ENCODE assay signal across 2 cellular contexts in genomic region chr5:151040211-151040747, GRCh38.
TF ChIP-seq lines count a peak whose summit lies in the region.

No MANE protein-coding gene starts in this region.

TF ChIP-seq in HCT116, 20 proteins besides CTCF, POLR2A, EP300 and RAD21:
- TF ChIP-seq SIN3A (IDR thresholded peaks at IDR 0.05; ENCODE audit: low read depth) (peak; percentile 66), CBX3 (IDR thresholded peaks at IDR 0.05; ENCODE audit: low read depth) (0 out of 2 replicates have a peak, but pooled peaks have one; percentile 8), POLR2AphosphoS5 (IDR thresholded peaks at IDR 0.05; ENCODE audit: low read depth, low read length) (no peak), ZFX (IDR thresholded peaks at IDR 0.05) (no peak), EZH2 (IDR thresholded peaks at IDR 0.05) (no peak), ELF1 (IDR thresholded peaks at IDR 0.05; ENCODE audit: borderline replicate concordance, low read depth) (no peak), EGR1 (IDR thresholded peaks at IDR 0.05; ENCODE audit: low read depth) (no peak), JUND (IDR thresholded peaks at IDR 0.05) (peak; percentile 48), TCF7L2 (IDR thresholded peaks at IDR 0.05; ENCODE audit: borderline replicate concordance, extremely low read depth, insufficient read depth, insufficient read length) (no peak), ATF3 (IDR thresholded peaks at IDR 0.05) (no peak), MAX (IDR thresholded peaks at IDR 0.05) (peak; percentile 48), REST (IDR thresholded peaks at IDR 0.05; ENCODE audit: low read depth) (no peak), ZNF274 (IDR thresholded peaks at IDR 0.05; ENCODE audit: low read depth, low read length) (no peak), SP1 (IDR thresholded peaks at IDR 0.05; ENCODE audit: low read depth) (peak; percentile 60), SRF (IDR thresholded peaks at IDR 0.05; ENCODE audit: low read depth) (no peak), YY1 (IDR thresholded peaks at IDR 0.05; ENCODE audit: extremely low read depth, insufficient replicate concordance, low read depth, low read length) (no peak), ZBTB33 (IDR thresholded peaks at IDR 0.05; ENCODE audit: extremely low read depth, insufficient replicate concordance, low read length) (no peak), FOSL1 (IDR thresholded peaks at IDR 0.05; ENCODE audit: low read depth) (peak; percentile 65), EZH2phosphoT487 (IDR thresholded peaks at IDR 0.05; ENCODE audit: borderline replicate concordance) (no peak), CEBPB (IDR thresholded peaks at IDR 0.05; ENCODE audit: low read depth) (peak; percentile 30; the same call in 1 of the 2 replicates)

TF ChIP-seq in K562, 482 proteins besides CTCF, POLR2A, EP300 and RAD21:
- TF ChIP-seq SIX5 (IDR thresholded peaks at IDR 0.05; ENCODE audit: borderline replicate concordance in 1 of 2, insufficient read depth in 1 of 2, low read depth in 1 of 2, low read length in 2 of 2) (no peak), ZNF197 (CRISPR knock-in tag; IDR thresholded peaks at IDR 0.05; ENCODE audit: low read depth) (no peak), ARNT (IDR thresholded peaks at IDR 0.05) (no peak), AFF4 (CRISPR knock-in tag; IDR thresholded peaks at IDR 0.05) (no peak), CREB5 (CRISPR knock-in tag; IDR thresholded peaks at IDR 0.05) (no peak), ILF3 (IDR thresholded peaks at IDR 0.05; ENCODE audit: borderline replicate concordance) (no peak), DACH1 (IDR thresholded peaks at IDR 0.05; ENCODE audit: partially characterized antibody) (no peak), AFF1 (IDR thresholded peaks at IDR 0.05; ENCODE audit: low read depth in 1 of 2, partially characterized antibody in 2 of 2) (no peak), THAP12 (CRISPR knock-in tag; IDR thresholded peaks at IDR 0.05) (no peak), HNRNPK (IDR thresholded peaks at IDR 0.05; ENCODE audit: low read depth, low read length, poor library complexity, severe bottlenecking) (no peak), TCFL5 (CRISPR knock-in tag; conservative IDR thresholded peaks at IDR 0.05) (no peak), C11orf30 (IDR thresholded peaks at IDR 0.05; ENCODE audit: low read depth) (no peak), MAFG (tag; conservative IDR thresholded peaks at IDR 0.05) (no peak), ZSCAN32 (CRISPR knock-in tag; IDR thresholded peaks at IDR 0.05) (no peak), PTRF (tag; IDR thresholded peaks at IDR 0.05) (no peak), ZNF431 (CRISPR knock-in tag; IDR thresholded peaks at IDR 0.05) (no peak), BDP1 (IDR thresholded peaks at IDR 0.05; ENCODE audit: insufficient read depth, insufficient read length) (no peak), FOXM1 (IDR thresholded peaks at IDR 0.05; ENCODE audit: low read depth) (no peak), FOXM1 (CRISPR knock-in tag; IDR thresholded peaks at IDR 0.05; ENCODE audit: low read depth) (no peak), ZNF75A (CRISPR knock-in tag; IDR thresholded peaks at IDR 0.05) (no peak)
TF ChIP-seq in K562: peak in this region for 0.
